In the genomic region with DNA sequence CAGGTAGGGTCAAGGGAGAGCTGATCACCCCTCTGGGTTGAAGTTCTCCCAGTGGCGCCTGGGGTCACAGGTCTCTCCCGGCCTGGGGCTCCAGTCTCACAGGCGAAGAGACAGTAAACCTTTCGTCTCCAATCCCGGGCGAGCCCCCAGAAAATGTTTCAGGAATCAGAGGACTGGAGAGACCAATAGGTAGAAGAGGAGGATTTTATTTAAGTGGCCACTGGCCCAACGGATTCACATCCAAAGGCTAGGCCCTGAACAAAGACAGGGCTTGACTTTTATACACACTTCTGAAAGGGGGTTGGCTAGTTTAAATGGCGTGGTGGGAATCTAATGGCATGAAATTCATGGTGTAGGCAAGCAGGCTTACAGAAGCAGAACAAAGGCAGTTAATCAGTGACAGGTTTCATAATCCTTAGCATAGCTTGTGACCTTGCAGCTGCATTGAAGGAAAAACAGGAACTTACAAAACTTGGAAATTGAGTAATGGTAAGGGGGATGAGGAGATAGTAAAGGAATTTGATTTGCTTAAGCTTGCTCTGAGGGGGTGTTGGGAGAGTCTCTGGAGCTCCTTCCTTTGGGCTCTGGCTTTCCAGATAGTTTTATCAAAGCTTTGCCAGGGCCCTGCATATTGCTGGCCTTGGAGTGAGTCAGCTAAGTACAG, we compare ENCODE assay signal across 1 cellular context.
A peak's percentile ranks its signal among the peaks of the same experiment; 100 is the strongest.
TF ChIP-seq lines count a peak whose summit lies in the region.

No MANE protein-coding gene starts in this region.

TF ChIP-seq in HepG2, 621 proteins besides CTCF, POLR2A, EP300 and RAD21 (continued from another document and continues in another):
- TF ChIP-seq ZNF281 (CRISPR knock-in tag; IDR thresholded peaks at IDR 0.05; ENCODE audit: borderline replicate concordance) (peak; percentile 77), ZNF142 (CRISPR knock-in tag; IDR thresholded peaks at IDR 0.05) (no peak), SMAD9 (CRISPR knock-in tag; IDR thresholded peaks at IDR 0.05) (no peak), ZNF788 (CRISPR knock-in tag; IDR thresholded peaks at IDR 0.05; ENCODE audit: borderline replicate concordance) (0 out of 2 replicates have a peak, but pooled peaks have one; percentile 49), ZFP82 (CRISPR knock-in tag; IDR thresholded peaks at IDR 0.05; ENCODE audit: borderline replicate concordance) (0 out of 2 replicates have a peak, but pooled peaks have one; percentile 27), KLF13 (CRISPR knock-in tag; IDR thresholded peaks at IDR 0.05) (no peak), ZNF484 (CRISPR knock-in tag; IDR thresholded peaks at IDR 0.05; ENCODE audit: borderline replicate concordance, low read depth) (no peak), XRCC5 (optimal IDR thresholded peaks at IDR 0.05; ENCODE audit: low read length) (no peak), PHF5A (CRISPR knock-in tag; IDR thresholded peaks at IDR 0.05; ENCODE audit: low read depth, unreplicated experiment) (no peak), ARID5B (CRISPR knock-in tag; IDR thresholded peaks at IDR 0.05) (peak; percentile 97), SSRP1 (CRISPR knock-in tag; IDR thresholded peaks at IDR 0.05) (0 out of 2 replicates have a peak, but pooled peaks have one; percentile 11), ZMYM3 (CRISPR knock-in tag; IDR thresholded peaks at IDR 0.05) (no peak), TFDP1 (CRISPR knock-in tag; IDR thresholded peaks at IDR 0.05; ENCODE audit: borderline replicate concordance) (peak; percentile 41; the same call in 1 of the 2 replicates), KAT8 (CRISPR knock-in tag; IDR thresholded peaks at IDR 0.05) (peak; percentile 74), ZNF747 (CRISPR knock-in tag; IDR thresholded peaks at IDR 0.05; ENCODE audit: borderline replicate concordance) (peak; percentile 64; the same call in 1 of the 2 replicates), TBX2 (CRISPR knock-in tag; IDR thresholded peaks at IDR 0.05; ENCODE audit: borderline replicate concordance) (peak; percentile 71; the same call in 1 of the 2 replicates), SMARCE1 (IDR thresholded peaks at IDR 0.05; ENCODE audit: borderline replicate concordance) (no peak), AKAP8 (CRISPR knock-in tag; IDR thresholded peaks at IDR 0.05) (peak; percentile 24; the same call in 1 of the 2 replicates), SRSF1 (optimal IDR thresholded peaks at IDR 0.05; ENCODE audit: low read depth, low read length) (no peak), FOXA3 (CRISPR knock-in tag; IDR thresholded peaks at IDR 0.05) (peak; percentile 87), ZSCAN9 (CRISPR knock-in tag; IDR thresholded peaks at IDR 0.05; ENCODE audit: borderline replicate concordance) (0 out of 2 replicates have a peak, but pooled peaks have one; percentile 31), SRY (CRISPR knock-in tag; IDR thresholded peaks at IDR 0.05) (no peak), GTF3A (CRISPR knock-in tag; conservative IDR thresholded peaks at IDR 0.05) (no peak), SMC3 (IDR thresholded peaks at IDR 0.05; ENCODE audit: low read length) (no peak), FOXJ3 (CRISPR knock-in tag; IDR thresholded peaks at IDR 0.05; ENCODE audit: borderline replicate concordance) (peak; percentile 66; the same call in 1 of the 2 replicates), SP4 (CRISPR knock-in tag; IDR thresholded peaks at IDR 0.05) (no peak), NCOA2 (CRISPR knock-in tag; IDR thresholded peaks at IDR 0.05) (peak; percentile 98), ZNF709 (CRISPR knock-in tag; IDR thresholded peaks at IDR 0.05) (no peak), DPF2 (CRISPR knock-in tag; IDR thresholded peaks at IDR 0.05; ENCODE audit: borderline replicate concordance, low read depth) (peak; percentile 76; the same call in 1 of the 2 replicates), TEAD3 (CRISPR knock-in tag; optimal IDR thresholded peaks at IDR 0.05; ENCODE audit: borderline replicate concordance) (peak; percentile 88), MBD4 (IDR thresholded peaks at IDR 0.05; ENCODE audit: borderline replicate concordance, low read length) (no peak)
- TF ChIP-seq, protein P1, sequence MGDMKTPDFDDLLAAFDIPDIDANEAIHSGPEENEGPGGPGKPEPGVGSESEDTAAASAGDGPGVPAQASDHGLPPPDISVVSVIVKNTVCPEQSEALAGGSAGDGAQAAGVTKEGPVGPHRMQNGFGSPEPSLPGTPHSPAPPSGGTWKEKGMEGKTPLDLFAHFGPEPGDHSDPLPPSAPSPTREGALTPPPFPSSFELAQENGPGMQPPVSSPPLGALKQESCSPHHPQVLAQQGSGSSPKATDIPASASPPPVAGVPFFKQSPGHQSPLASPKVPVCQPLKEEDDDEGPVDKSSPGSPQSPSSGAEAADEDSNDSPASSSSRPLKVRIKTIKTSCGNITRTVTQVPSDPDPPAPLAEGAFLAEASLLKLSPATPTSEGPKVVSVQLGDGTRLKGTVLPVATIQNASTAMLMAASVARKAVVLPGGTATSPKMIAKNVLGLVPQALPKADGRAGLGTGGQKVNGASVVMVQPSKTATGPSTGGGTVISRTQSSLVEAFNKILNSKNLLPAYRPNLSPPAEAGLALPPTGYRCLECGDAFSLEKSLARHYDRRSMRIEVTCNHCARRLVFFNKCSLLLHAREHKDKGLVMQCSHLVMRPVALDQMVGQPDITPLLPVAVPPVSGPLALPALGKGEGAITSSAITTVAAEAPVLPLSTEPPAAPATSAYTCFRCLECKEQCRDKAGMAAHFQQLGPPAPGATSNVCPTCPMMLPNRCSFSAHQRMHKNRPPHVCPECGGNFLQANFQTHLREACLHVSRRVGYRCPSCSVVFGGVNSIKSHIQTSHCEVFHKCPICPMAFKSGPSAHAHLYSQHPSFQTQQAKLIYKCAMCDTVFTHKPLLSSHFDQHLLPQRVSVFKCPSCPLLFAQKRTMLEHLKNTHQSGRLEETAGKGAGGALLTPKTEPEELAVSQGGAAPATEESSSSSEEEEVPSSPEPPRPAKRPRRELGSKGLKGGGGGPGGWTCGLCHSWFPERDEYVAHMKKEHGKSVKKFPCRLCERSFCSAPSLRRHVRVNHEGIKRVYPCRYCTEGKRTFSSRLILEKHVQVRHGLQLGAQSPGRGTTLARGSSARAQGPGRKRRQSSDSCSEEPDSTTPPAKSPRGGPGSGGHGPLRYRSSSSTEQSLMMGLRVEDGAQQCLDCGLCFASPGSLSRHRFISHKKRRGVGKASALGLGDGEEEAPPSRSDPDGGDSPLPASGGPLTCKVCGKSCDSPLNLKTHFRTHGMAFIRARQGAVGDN (CRISPR knock-in tag; IDR thresholded peaks at IDR 0.05) = peak; percentile 85
- TF ChIP-seq, protein P2, sequence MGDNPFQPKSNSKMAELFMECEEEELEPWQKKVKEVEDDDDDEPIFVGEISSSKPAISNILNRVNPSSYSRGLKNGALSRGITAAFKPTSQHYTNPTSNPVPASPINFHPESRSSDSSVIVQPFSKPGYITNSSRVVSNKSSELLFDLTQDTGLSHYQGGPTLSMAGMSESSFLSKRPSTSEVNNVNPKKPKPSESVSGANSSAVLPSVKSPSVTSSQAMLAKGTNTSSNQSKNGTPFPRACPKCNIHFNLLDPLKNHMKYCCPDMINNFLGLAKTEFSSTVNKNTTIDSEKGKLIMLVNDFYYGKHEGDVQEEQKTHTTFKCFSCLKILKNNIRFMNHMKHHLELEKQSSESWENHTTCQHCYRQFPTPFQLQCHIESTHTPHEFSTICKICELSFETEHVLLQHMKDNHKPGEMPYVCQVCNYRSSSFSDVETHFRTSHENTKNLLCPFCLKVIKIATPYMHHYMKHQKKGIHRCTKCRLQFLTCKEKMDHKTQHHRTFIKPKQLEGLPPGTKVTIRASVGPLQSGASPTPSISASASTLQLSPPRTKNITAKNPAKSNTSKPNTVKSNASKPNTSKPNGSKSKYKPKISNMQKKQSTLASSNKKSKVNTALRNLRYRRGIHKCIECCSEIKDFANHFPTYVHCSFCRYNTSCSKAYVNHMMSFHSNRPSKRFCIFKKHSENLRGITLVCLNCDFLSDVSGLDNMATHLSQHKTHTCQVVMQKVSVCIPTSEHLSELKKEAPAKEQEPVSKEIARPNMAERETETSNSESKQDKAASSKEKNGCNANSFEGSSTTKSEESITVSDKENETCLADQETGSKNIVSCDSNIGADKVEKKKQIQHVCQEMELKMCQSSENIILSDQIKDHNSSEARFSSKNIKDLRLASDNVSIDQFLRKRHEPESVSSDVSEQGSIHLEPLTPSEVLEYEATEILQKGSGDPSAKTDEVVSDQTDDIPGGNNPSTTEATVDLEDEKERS (CRISPR knock-in tag; IDR thresholded peaks at IDR 0.05) = peak; percentile 83; the same call in 1 of the 2 replicates
